In the genomic region with DNA sequence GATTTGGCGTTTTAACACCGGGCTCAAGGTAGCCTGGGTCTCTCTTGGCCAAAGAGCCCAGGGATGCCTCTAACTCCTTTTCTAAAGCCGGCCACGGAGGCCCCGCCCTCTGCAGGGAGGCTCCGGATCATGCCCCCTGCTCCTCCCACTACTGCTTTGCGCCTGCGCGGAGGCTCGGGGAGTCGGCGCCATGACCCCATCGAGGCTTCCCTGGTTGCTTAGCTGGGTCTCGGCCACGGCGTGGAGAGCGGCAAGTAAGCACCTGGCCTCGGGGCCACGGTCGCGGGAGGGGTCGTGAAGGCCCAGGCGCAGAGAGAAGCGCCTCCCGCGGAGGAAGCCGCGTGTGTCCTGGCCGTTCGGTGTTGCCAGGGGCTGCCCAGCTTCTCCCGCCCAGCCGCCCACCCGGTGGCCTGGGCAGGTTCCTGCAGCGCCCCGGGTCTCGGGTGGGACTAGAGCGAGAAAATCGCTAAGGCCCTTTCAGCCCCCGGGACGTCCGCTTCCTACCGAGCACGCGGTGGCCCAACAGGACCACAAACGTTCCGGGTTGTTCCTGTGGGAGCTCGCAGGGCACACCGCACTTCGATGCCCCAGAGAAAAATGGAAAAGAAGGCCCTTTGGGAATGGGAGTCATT, we compare ENCODE assay signal across 1 cellular context.
TF ChIP-seq lines count a peak whose summit lies in the region.

A gene (plus strand): TSS at position 180 of the 632 bp plus-strand sequence. CDS start 11 bp downstream, at position 191.

TF ChIP-seq in K562, 482 proteins besides CTCF, POLR2A, EP300 and RAD21 (continued from another document and continues in another):
- TF ChIP-seq, protein P1, sequence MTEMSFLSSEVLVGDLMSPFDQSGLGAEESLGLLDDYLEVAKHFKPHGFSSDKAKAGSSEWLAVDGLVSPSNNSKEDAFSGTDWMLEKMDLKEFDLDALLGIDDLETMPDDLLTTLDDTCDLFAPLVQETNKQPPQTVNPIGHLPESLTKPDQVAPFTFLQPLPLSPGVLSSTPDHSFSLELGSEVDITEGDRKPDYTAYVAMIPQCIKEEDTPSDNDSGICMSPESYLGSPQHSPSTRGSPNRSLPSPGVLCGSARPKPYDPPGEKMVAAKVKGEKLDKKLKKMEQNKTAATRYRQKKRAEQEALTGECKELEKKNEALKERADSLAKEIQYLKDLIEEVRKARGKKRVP (CRISPR knock-in tag; IDR thresholded peaks at IDR 0.05) = no peak
- TF ChIP-seq, protein P2, sequence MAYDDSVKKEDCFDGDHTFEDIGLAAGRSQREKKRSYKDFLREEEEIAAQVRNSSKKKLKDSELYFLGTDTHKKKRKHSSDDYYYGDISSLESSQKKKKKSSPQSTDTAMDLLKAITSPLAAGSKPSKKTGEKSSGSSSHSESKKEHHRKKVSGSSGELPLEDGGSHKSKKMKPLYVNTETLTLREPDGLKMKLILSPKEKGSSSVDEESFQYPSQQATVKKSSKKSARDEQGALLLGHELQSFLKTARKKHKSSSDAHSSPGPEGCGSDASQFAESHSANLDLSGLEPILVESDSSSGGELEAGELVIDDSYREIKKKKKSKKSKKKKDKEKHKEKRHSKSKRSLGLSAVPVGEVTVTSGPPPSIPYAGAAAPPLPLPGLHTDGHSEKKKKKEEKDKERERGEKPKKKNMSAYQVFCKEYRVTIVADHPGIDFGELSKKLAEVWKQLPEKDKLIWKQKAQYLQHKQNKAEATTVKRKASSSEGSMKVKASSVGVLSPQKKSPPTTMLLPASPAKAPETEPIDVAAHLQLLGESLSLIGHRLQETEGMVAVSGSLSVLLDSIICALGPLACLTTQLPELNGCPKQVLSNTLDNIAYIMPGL (CRISPR knock-in tag; IDR thresholded peaks at IDR 0.05) = 0 out of 2 replicates have a peak, but pooled peaks have one; percentile 24
- TF ChIP-seq, protein P3, sequence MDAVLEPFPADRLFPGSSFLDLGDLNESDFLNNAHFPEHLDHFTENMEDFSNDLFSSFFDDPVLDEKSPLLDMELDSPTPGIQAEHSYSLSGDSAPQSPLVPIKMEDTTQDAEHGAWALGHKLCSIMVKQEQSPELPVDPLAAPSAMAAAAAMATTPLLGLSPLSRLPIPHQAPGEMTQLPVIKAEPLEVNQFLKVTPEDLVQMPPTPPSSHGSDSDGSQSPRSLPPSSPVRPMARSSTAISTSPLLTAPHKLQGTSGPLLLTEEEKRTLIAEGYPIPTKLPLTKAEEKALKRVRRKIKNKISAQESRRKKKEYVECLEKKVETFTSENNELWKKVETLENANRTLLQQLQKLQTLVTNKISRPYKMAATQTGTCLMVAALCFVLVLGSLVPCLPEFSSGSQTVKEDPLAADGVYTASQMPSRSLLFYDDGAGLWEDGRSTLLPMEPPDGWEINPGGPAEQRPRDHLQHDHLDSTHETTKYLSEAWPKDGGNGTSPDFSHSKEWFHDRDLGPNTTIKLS (IDR thresholded peaks at IDR 0.05; ENCODE audit: borderline replicate concordance, low read depth) = no peak
- TF ChIP-seq, protein P4, sequence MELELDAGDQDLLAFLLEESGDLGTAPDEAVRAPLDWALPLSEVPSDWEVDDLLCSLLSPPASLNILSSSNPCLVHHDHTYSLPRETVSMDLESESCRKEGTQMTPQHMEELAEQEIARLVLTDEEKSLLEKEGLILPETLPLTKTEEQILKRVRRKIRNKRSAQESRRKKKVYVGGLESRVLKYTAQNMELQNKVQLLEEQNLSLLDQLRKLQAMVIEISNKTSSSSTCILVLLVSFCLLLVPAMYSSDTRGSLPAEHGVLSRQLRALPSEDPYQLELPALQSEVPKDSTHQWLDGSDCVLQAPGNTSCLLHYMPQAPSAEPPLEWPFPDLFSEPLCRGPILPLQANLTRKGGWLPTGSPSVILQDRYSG (tag; conservative IDR thresholded peaks at IDR 0.05; ENCODE audit: low read depth) = no peak
- TF ChIP-seq GABPA (tag; conservative IDR thresholded peaks at IDR 0.05; ENCODE audit: low read depth) = no peak
- TF ChIP-seq SP1 (CRISPR knock-in tag; IDR thresholded peaks at IDR 0.05) = no peak; the same call in 1 of the 2 replicates
- TF ChIP-seq SMARCA4 (IDR thresholded peaks at IDR 0.05) = no peak
- peak; percentile 94 for TF ChIP-seq KDM5B (IDR thresholded peaks at IDR 0.05; ENCODE audit: insufficient replicate concordance, low read depth, low read length)
- no peak for TF ChIP-seq RBM22 (IDR thresholded peaks at IDR 0.05; ENCODE audit: low read depth, low read length, poor library complexity, severe bottlenecking)
- no peak for TF ChIP-seq ZC3H8 (IDR thresholded peaks at IDR 0.05)
- TF ChIP-seq ZKSCAN8 (CRISPR knock-in tag; IDR thresholded peaks at IDR 0.05) = no peak
- TF ChIP-seq MBD2 (IDR thresholded peaks at IDR 0.05; ENCODE audit: borderline replicate concordance, low read depth) = peak; percentile 65; the same call in 1 of the 2 replicates
- peak; percentile 70 for TF ChIP-seq TAF1 (IDR thresholded peaks at IDR 0.05; ENCODE audit: control insufficient read depth, extremely low read depth, insufficient read depth, low read length, severe bottlenecking)
- TF ChIP-seq, protein P5, sequence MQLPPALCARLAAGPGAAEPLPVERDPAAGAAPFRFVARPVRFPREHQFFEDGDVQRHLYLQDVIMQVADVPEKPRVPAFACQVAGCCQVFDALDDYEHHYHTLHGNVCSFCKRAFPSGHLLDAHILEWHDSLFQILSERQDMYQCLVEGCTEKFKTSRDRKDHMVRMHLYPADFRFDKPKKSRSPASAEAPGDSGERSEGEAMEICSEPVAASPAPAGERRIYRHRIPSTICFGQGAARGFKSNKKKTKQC (CRISPR knock-in tag; IDR thresholded peaks at IDR 0.05) = peak; percentile 58; the same call in 1 of the 2 replicates
- no peak for TF ChIP-seq ATF7 (IDR thresholded peaks at IDR 0.05)
- no peak for TF ChIP-seq SP2 (IDR thresholded peaks at IDR 0.05; ENCODE audit: extremely low read depth, low read depth, low read length, poor library complexity, severe bottlenecking)
- TF ChIP-seq LEF1 (IDR thresholded peaks at IDR 0.05) = no peak
- no peak for TF ChIP-seq SMARCB1 (IDR thresholded peaks at IDR 0.05; ENCODE audit: insufficient read length, low read depth)
- no peak for TF ChIP-seq HDGF (IDR thresholded peaks at IDR 0.05)
- TF ChIP-seq HMG20B (CRISPR knock-in tag; IDR thresholded peaks at IDR 0.05) = no peak
- no peak for TF ChIP-seq ZBED1 (IDR thresholded peaks at IDR 0.05)
- TF ChIP-seq POLR3A (IDR thresholded peaks at IDR 0.05; ENCODE audit: borderline replicate concordance, extremely low read depth, insufficient read depth, insufficient read length) = no peak
- TF ChIP-seq, protein P6, sequence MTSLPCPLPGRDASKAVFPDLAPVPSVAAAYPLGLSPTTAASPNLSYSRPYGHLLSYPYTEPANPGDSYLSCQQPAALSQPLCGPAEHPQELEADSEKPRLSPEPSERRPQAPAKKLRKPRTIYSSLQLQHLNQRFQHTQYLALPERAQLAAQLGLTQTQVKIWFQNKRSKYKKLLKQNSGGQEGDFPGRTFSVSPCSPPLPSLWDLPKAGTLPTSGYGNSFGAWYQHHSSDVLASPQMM (CRISPR knock-in tag; IDR thresholded peaks at IDR 0.05) = no peak
- no peak for TF ChIP-seq ZBTB1 (CRISPR knock-in tag; IDR thresholded peaks at IDR 0.05; ENCODE audit: borderline replicate concordance, low read depth)
- TF ChIP-seq ZNF184 (CRISPR knock-in tag; IDR thresholded peaks at IDR 0.05) = no peak
- TF ChIP-seq, protein P7, sequence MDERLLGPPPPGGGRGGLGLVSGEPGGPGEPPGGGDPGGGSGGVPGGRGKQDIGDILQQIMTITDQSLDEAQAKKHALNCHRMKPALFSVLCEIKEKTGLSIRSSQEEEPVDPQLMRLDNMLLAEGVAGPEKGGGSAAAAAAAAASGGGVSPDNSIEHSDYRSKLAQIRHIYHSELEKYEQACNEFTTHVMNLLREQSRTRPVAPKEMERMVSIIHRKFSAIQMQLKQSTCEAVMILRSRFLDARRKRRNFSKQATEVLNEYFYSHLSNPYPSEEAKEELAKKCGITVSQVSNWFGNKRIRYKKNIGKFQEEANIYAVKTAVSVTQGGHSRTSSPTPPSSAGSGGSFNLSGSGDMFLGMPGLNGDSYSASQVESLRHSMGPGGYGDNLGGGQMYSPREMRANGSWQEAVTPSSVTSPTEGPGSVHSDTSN (CRISPR knock-in tag; IDR thresholded peaks at IDR 0.05; ENCODE audit: low read depth) = no peak
- TF ChIP-seq, protein P7 (tag; conservative IDR thresholded peaks at IDR 0.05; ENCODE audit: low read depth) = no peak
- TF ChIP-seq RBFOX2 (IDR thresholded peaks at IDR 0.05; ENCODE audit: low read depth, low read length) = peak; percentile 97
- TF ChIP-seq ETS2 (tag; IDR thresholded peaks at IDR 0.05; ENCODE audit: borderline replicate concordance, poor library complexity, severe bottlenecking) = no peak
- peak; percentile 31; the same call in 1 of the 2 replicates for TF ChIP-seq TEAD4 (IDR thresholded peaks at IDR 0.05; ENCODE audit: low read length)
- TF ChIP-seq TEAD4 (CRISPR knock-in tag; IDR thresholded peaks at IDR 0.05; ENCODE audit: borderline replicate concordance) = no peak
- no peak for TF ChIP-seq MCM3 (IDR thresholded peaks at IDR 0.05)
- peak; percentile 60 for TF ChIP-seq TBP (optimal IDR thresholded peaks at IDR 0.05; ENCODE audit: low read depth, low read length)
- TF ChIP-seq, protein P8, sequence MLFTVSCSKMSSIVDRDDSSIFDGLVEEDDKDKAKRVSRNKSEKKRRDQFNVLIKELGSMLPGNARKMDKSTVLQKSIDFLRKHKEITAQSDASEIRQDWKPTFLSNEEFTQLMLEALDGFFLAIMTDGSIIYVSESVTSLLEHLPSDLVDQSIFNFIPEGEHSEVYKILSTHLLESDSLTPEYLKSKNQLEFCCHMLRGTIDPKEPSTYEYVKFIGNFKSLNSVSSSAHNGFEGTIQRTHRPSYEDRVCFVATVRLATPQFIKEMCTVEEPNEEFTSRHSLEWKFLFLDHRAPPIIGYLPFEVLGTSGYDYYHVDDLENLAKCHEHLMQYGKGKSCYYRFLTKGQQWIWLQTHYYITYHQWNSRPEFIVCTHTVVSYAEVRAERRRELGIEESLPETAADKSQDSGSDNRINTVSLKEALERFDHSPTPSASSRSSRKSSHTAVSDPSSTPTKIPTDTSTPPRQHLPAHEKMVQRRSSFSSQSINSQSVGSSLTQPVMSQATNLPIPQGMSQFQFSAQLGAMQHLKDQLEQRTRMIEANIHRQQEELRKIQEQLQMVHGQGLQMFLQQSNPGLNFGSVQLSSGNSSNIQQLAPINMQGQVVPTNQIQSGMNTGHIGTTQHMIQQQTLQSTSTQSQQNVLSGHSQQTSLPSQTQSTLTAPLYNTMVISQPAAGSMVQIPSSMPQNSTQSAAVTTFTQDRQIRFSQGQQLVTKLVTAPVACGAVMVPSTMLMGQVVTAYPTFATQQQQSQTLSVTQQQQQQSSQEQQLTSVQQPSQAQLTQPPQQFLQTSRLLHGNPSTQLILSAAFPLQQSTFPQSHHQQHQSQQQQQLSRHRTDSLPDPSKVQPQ (CRISPR knock-in tag; IDR thresholded peaks at IDR 0.05; ENCODE audit: borderline replicate concordance) = no peak
- TF ChIP-seq ZNF830 (CRISPR knock-in tag; IDR thresholded peaks at IDR 0.05) = no peak
- TF ChIP-seq, protein P9, sequence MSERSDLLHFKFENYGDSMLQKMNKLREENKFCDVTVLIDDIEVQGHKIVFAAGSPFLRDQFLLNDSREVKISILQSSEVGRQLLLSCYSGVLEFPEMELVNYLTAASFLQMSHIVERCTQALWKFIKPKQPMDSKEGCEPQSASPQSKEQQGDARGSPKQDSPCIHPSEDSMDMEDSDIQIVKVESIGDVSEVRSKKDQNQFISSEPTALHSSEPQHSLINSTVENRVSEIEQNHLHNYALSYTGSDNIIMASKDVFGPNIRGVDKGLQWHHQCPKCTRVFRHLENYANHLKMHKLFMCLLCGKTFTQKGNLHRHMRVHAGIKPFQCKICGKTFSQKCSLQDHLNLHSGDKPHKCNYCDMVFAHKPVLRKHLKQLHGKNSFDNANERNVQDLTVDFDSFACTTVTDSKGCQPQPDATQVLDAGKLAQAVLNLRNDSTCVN (CRISPR knock-in tag; IDR thresholded peaks at IDR 0.05) = no peak
- TF ChIP-seq DACH1 (IDR thresholded peaks at IDR 0.05; ENCODE audit: partially characterized antibody) = no peak
- TF ChIP-seq HNRNPLL (IDR thresholded peaks at IDR 0.05; ENCODE audit: low read depth, low read length, poor library complexity, severe bottlenecking) = no peak
- TF ChIP-seq BCOR (IDR thresholded peaks at IDR 0.05) = no peak
- no peak for TF ChIP-seq ZKSCAN3 (CRISPR knock-in tag; IDR thresholded peaks at IDR 0.05)
- TF ChIP-seq TFAM (CRISPR knock-in tag; conservative IDR thresholded peaks at IDR 0.05) = no peak
- TF ChIP-seq TRIM28 (IDR thresholded peaks at IDR 0.05) = no peak
- no peak for TF ChIP-seq CREB1 (IDR thresholded peaks at IDR 0.05)
- TF ChIP-seq CREB1 (CRISPR knock-in tag; IDR thresholded peaks at IDR 0.05) = no peak
- no peak for TF ChIP-seq HDAC6 (IDR thresholded peaks at IDR 0.05; ENCODE audit: low read depth, low read length)
- TF ChIP-seq ZNF561 (CRISPR knock-in tag; conservative IDR thresholded peaks at IDR 0.05) = no peak
- TF ChIP-seq, protein P10, sequence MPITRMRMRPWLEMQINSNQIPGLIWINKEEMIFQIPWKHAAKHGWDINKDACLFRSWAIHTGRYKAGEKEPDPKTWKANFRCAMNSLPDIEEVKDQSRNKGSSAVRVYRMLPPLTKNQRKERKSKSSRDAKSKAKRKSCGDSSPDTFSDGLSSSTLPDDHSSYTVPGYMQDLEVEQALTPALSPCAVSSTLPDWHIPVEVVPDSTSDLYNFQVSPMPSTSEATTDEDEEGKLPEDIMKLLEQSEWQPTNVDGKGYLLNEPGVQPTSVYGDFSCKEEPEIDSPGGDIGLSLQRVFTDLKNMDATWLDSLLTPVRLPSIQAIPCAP (CRISPR knock-in tag; IDR thresholded peaks at IDR 0.05; ENCODE audit: borderline replicate concordance) = no peak
- TF ChIP-seq ZNF282 (CRISPR knock-in tag; IDR thresholded peaks at IDR 0.05) = no peak
- no peak for TF ChIP-seq MCM2 (IDR thresholded peaks at IDR 0.05; ENCODE audit: low read depth)
- TF ChIP-seq ZNF121 (CRISPR knock-in tag; conservative IDR thresholded peaks at IDR 0.05) = no peak
